Comparison of ENCODE assay signal across 13 cellular contexts in genomic region chr6:11598687-11599086, GRCh38.
A peak's percentile ranks its signal among the peaks of the same experiment; 100 is the strongest.
DNase-seq lines count a peak whose midpoint lies in the region; FAIRE-seq and TF ChIP-seq lines count a peak whose summit lies in the region.
"Had no signal": no experiment of that assay in that cellular context is flagged by ENCODE, and none has a peak within 500 bp of the region (broad histone marks: within the 10 kb centered on the region; RNA-seq: fewer than 3 reads in every experiment).

No MANE protein-coding gene starts in this region.

- TF ChIP-seq CTCF in GM12864 (IDR thresholded peaks at IDR 0.05; ENCODE audit: low read depth, low read length, missing control alignments) (no peak), kidney (IDR thresholded peaks at IDR 0.05; ENCODE audit: borderline replicate concordance, extremely low read depth, insufficient read depth) (no peak), neutrophil (IDR thresholded peaks at IDR 0.05) (peak; percentile 13)

- peak overlapping the region; percentile 5 to 87 for H3K27ac ChIP-seq in kidney (ENCODE audit: low read depth in 2 of 2, low read length in 2 of 2)
- peak overlapping the region; percentile 73 for H3K27ac ChIP-seq in neutrophil
- H3K27ac ChIP-seq in small intestine (ENCODE audit: low read depth in 1 of 2, low read length in 1 of 2): no peak overlapping the region
- H3K27ac ChIP-seq: RWPE1, sigmoid colon had no signal

- H3K9ac ChIP-seq in kidney (ENCODE audit: low read length in 2 of 2): no peak overlapping the region

- H3K4me1 ChIP-seq in kidney (ENCODE audit: control insufficient read depth in 1 of 2, insufficient read depth in 1 of 2, low read depth in 1 of 2, low read length in 2 of 2): peaks cover 0 to 2% of the 10 kb centered on the region in 2 donors
- H3K4me1 ChIP-seq in neutrophil (ENCODE audit: control insufficient read depth in 1 of 2, insufficient read depth in 1 of 2, low read depth in 1 of 2, low read length in 1 of 2): peaks cover 18 to 28% of the 10 kb centered on the region in 2 experiments
- no peaks in the 10 kb centered on the region for H3K4me1 ChIP-seq in small intestine (ENCODE audit: control insufficient read depth in 2 of 2, insufficient read depth in 1 of 2, low read depth in 1 of 2, low read length in 1 of 2)
- H3K4me1 ChIP-seq: sigmoid colon had no signal

- 45 to 58% (median 50%) methylated on average over 8 of the region's 8 CpGs for WGBS in small intestine, 3 donors

- H3K4me3 ChIP-seq in GM12864 (ENCODE audit: low read depth, low read length): no peak overlapping the region
- no peak overlapping the region for H3K4me3 ChIP-seq in kidney (ENCODE audit: low read length in 2 of 2)
- H3K4me3 ChIP-seq in neutrophil (ENCODE audit: low read depth in 1 of 2, low read length in 1 of 2): peak overlapping the region in 1 of 2 experiments; percentile 17
- no peak overlapping the region for H3K4me3 ChIP-seq in small intestine (ENCODE audit: low read depth in 1 of 2, low read length in 2 of 2)
- H3K4me3 ChIP-seq: sigmoid colon had no signal

- H3K9me3 ChIP-seq in kidney (ENCODE audit: control insufficient read depth in 1 of 2, low read length in 2 of 2) (no peaks in the 10 kb centered on the region), neutrophil (no peaks in the 10 kb centered on the region), small intestine (ENCODE audit: control insufficient read depth, low read depth) (no peaks in the 10 kb centered on the region)
- H3K9me3 ChIP-seq: sigmoid colon had no signal

- no peaks in the 10 kb centered on the region for H3K27me3 ChIP-seq in neutrophil
- H3K27me3 ChIP-seq in small intestine (ENCODE audit: control insufficient read depth in 2 of 2, insufficient read depth in 2 of 2, low read length in 2 of 2): no peaks in the 10 kb centered on the region
- H3K27me3 ChIP-seq: sigmoid colon had no signal

- FAIRE-seq in kidney (lab: Jason Lieb, UNC) (peak; percentile 17), frontal cortex (lab: Jason Lieb, UNC) (no peak), small intestine (lab: Jason Lieb, UNC) (no peak)

- H3K36me3 ChIP-seq in kidney (ENCODE audit: control insufficient read depth in 1 of 2, insufficient read depth in 2 of 2, low read length in 2 of 2) (no peaks in the 10 kb centered on the region), neutrophil (no peaks in the 10 kb centered on the region), small intestine (ENCODE audit: control insufficient read depth in 2 of 2, insufficient read depth in 2 of 2, low read length in 2 of 2) (no peaks in the 10 kb centered on the region)
- H3K36me3 ChIP-seq: sigmoid colon had no signal

- intact Hi-C loops in kidney (cut with DNase I): no loop called here

- DNase-seq in GM12864 (ENCODE audit: low read depth) (peak; percentile 24), NOMO-1 (lab: John Stamatoyannopoulos, UW; ENCODE audit: unreplicated experiment in 2 of 2) (peak; percentile 67 to 96), kidney (no peak), frontal cortex (ENCODE audit: low spot score in 2 of 2) (no peak), hepatic stellate cell (ENCODE audit: low spot score) (no peak), NCI-H526 (lab: John Stamatoyannopoulos, UW) (no peak), small intestine (no peak)
- DNase-seq: midbrain, NCI-H748 treated with DMSO at 0.1 percent for 48 hours, sigmoid colon, T-helper 1 cell had no signal

Comparison
In these comparisons a context has a peak if more than half of its experiments do, and no peak if none do; other contexts are left out.
1. DNase-seq: peak in GM12864 (single experiment) and NOMO-1 (2 of 2); none in kidney (single experiment), frontal cortex (0 of 2), hepatic stellate cell (single experiment), NCI-H526 (0 of 2) and small intestine (single experiment).
2. H3K27ac ChIP-seq: peak in kidney (2 of 2) and neutrophil (single experiment); none in small intestine (0 of 2).